In the genomic region with DNA sequence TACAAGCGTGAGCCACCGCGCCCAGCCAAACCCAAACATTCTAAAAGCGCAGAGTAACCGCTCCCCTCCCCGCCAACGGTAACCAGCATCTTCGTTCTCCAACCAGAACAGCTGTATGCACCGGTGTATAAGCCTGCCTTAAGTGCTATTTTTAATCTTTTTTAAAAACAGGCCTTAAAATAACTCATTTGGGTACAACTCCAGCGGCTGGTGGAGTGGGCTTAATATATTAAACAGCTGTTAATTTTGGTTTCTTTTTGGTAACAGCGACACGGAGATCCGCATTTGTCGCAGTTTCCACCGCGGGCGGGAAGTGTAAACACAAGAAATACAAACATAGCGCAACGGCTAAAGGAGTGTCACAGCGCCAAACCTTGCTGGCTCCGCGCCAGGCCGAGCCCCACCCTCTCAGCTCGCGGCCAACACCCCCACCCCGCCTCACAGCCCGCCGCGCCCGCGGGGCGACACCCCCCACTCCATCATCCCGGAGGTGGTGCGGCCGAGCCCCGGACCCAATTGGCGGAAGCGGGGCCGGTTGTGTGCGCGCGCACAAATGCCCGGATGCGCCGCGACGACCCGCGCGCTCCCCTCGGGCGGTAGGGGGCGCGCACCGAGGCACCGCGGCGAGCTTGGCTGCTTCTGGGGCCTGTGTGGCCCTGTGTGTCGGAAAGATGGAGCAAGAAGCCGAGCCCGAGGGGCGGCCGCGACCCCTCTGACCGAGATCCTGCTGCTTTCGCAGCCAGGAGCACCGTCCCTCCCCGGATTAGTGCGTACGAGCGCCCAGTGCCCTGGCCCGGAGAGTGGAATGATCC, we compare ENCODE assay signal across 8 cellular contexts. TPM values are rescaled to one million over a fixed set of nuclear protein-coding genes. Genes with fewer than 3 reads are reported as not detected.
A peak's percentile ranks its signal among the peaks of the same experiment; 100 is the strongest.
DNase-seq lines count a peak whose midpoint lies in the region; ATAC-seq and TF ChIP-seq lines count a peak whose summit lies in the region.

MDM2 (plus strand) TSS at position 602 of the 812 bp plus-strand sequence. CDS start 301 bp downstream, outside the sequence.

- H3K4me3 ChIP-seq in BLaER1 = peak within 1 kb of the TSS; percentile 85
- H3K4me3 ChIP-seq in kidney epithelial cell (ENCODE audit: low read depth, low read length) = peak within 1 kb of the TSS; percentile 94

- H3K4me2 ChIP-seq in BLaER1 = peak within 1 kb of the TSS; percentile 87

- peaks cover 31% of the 10 kb centered on the region for H4K20me1 ChIP-seq in BLaER1

- H3K36me3 ChIP-seq in BLaER1 = peaks cover 31% of the 10 kb centered on the region
- H3K36me3 ChIP-seq in kidney epithelial cell (ENCODE audit: control insufficient read depth, insufficient read depth, low read length) = no peaks in the 10 kb centered on the region

- H3K27ac ChIP-seq in BLaER1 = peak within 1 kb of the TSS; percentile 100

- 0 out of 2 replicates have a peak, but pooled peaks cover 5% of the 10 kb centered on the region for H3K9me3 ChIP-seq in BLaER1

- H3K4me1 ChIP-seq in BLaER1 = peaks cover 20% of the 10 kb centered on the region

- peak; percentile 43 for TF ChIP-seq CTCF in kidney epithelial cell (IDR thresholded peaks at IDR 0.05; ENCODE audit: insufficient read depth, low read length, poor library complexity, severe bottlenecking)

- H3K27me3 ChIP-seq in BLaER1 (no peaks in the 10 kb centered on the region), kidney epithelial cell (ENCODE audit: control insufficient read depth, insufficient read depth, low read length) (no peaks in the 10 kb centered on the region)

- peak; percentile 88 for DNase-seq in GM19238 (ENCODE audit: insufficient read length, low spot score)
- peak; percentile 93 for DNase-seq in NCI-H460 (ENCODE audit: extremely low read depth, low read depth)
- DNase-seq in activated CD4-positive, CD25-positive, alpha-beta regulatory T cell treated with anti-CD3 and anti-CD28 coated beads, Interleukin-2, amount 50 U/mL, for 72 hours = peak; percentile 96
- DNase-seq in cerebellar cortex (ENCODE audit: low spot score) = peak; percentile 87
- DNase-seq in kidney epithelial cell (ENCODE audit: low read depth) = no peak
- peak; percentile 87 to 89 for DNase-seq in stimulated activated CD4-positive, alpha-beta T cell treated with anti-CD3 and anti-CD28 coated beads, Interleukin-15, amount 100 ng/mL, for 48 hours (ENCODE audit: low read depth in 2 of 2)

- peak within 1 kb of the TSS; percentile 100 for H3K9ac ChIP-seq in BLaER1

- ATAC-seq in HG03439 (IDR thresholded peaks at IDR 0.05; ENCODE audit: unreplicated experiment) = peak; percentile 73

RNA-seq across cellular contexts. Expression of gene MDM2, which starts in this region (rescaled TPM):
- 190 and 199 TPM in 2 replicates for total RNA-seq in NCI-H460 (2014; rRNA removed; shearing (Covaris generic))
- 33.1 and 50.1 TPM in 2 replicates for polyA plus RNA-seq in NCI-H460 (2014; cell fraction: nucleus; rRNA removed)
- total RNA-seq in kidney epithelial cell = 160 and 195 TPM in 2 replicates
